In the genomic region with DNA sequence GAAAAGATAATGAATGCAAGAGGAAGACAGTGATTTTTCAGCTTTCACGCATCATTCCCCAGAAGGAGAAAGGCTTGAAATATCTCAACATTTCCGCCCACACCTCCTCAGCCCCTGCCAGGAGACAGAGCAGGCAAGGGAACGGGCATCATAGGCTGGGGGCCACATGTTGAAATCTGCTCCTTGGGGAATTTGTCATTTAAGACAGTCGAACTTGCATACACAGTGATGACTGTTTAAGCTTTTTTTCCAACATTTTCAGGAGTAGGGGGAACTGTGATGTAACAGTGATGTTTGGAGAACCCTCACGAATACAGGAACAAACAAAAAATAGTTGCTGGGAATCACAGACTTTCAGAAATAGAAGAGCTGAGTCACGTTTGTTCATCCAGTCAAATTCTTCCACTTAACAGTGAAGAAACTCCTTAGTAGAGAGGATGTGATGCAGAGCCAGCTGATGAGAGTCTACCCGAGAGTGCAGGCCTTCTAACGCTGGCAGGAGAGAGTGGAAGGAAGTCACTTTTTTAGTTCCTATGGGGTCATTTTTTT, we compare ENCODE assay signal across 8 cellular contexts.
DNase-seq lines count a peak whose midpoint lies in the region; ATAC-seq and TF ChIP-seq lines count a peak whose summit lies in the region.

No MANE protein-coding gene starts in this region.

- TF ChIP-seq CTCF in C4-2B (conservative IDR thresholded peaks at IDR 0.05) (no peak), parathyroid adenoma (IDR thresholded peaks at IDR 0.05) (no peak)

- no peak overlapping the region for H3K9ac ChIP-seq in parathyroid adenoma

- H3K4me2 ChIP-seq in parathyroid adenoma (ENCODE audit: low read length) = no peak overlapping the region

- H3K36me3 ChIP-seq in parathyroid adenoma (ENCODE audit: control insufficient read depth, insufficient read depth, low read length) = no peaks in the 10 kb centered on the region

- intact Hi-C loops in activated T-helper 2 cell treated with anti-CD3 and anti-CD28 coated beads, Interferon-gamma antibody, Interleukin-2, Interleukin-4, amounts not matched to agents 10 μg/mL and 5 μg/mL and 100 μg/mL, durations not matched to agents 14 hours and 24 hours and 36 hours (cut with micrococcal nuclease) = no loop called here

- ATAC-seq in GM21390 (IDR thresholded peaks at IDR 0.05; ENCODE audit: unreplicated experiment) (no peak), HG03045 (IDR thresholded peaks at IDR 0.05; ENCODE audit: unreplicated experiment) (no peak)

- peak; percentile 49 for DNase-seq in SIG-M5 (lab: John Stamatoyannopoulos, UW)
- peak; percentile 97 for DNase-seq in fibroblast of peridontal ligament (ENCODE audit: extremely low read depth)
- DNase-seq in activated T-helper 2 cell treated with anti-CD3 and anti-CD28 coated beads, Interferon-gamma antibody, Interleukin-2, Interleukin-4, amounts not matched to agents 10 μg/mL and 5 μg/mL and 100 μg/mL, durations not matched to agents 14 hours and 24 hours and 36 hours (ENCODE audit: low spot score) = no peak
- DNase-seq in NCI-H82 (lab: John Stamatoyannopoulos, UW) = no peak

- no peaks in the 10 kb centered on the region for H3K9me3 Mint-ChIP-seq in activated T-helper 2 cell treated with anti-CD3 and anti-CD28 coated beads, Interferon-gamma antibody, Interleukin-2, Interleukin-4, amounts not matched to agents 10 μg/mL and 5 μg/mL and 100 μg/mL, durations not matched to agents 14 hours and 24 hours and 36 hours

- peaks cover 9% of the 10 kb centered on the region for H3K27me3 Mint-ChIP-seq in activated T-helper 2 cell treated with anti-CD3 and anti-CD28 coated beads, Interferon-gamma antibody, Interleukin-2, Interleukin-4, amounts not matched to agents 10 μg/mL and 5 μg/mL and 100 μg/mL, durations not matched to agents 14 hours and 24 hours and 36 hours (ENCODE audit: low read depth)

- no peaks in the 10 kb centered on the region for H3K27me3 ChIP-seq in parathyroid adenoma (ENCODE audit: control insufficient read depth, insufficient read depth, low read length)

- H2AFZ ChIP-seq in parathyroid adenoma = no peak overlapping the region

- no peak overlapping the region for H3K27ac Mint-ChIP-seq in activated T-helper 2 cell treated with anti-CD3 and anti-CD28 coated beads, Interferon-gamma antibody, Interleukin-2, Interleukin-4, amounts not matched to agents 10 μg/mL and 5 μg/mL and 100 μg/mL, durations not matched to agents 14 hours and 24 hours and 36 hours

- no peaks in the 10 kb centered on the region for H3K36me3 Mint-ChIP-seq in activated T-helper 2 cell treated with anti-CD3 and anti-CD28 coated beads, Interferon-gamma antibody, Interleukin-2, Interleukin-4, amounts not matched to agents 10 μg/mL and 5 μg/mL and 100 μg/mL, durations not matched to agents 14 hours and 24 hours and 36 hours (ENCODE audit: low read depth)

- H3K4me3 ChIP-seq in parathyroid adenoma (ENCODE audit: low read depth, low read length) = no peak overlapping the region

- no peaks in the 10 kb centered on the region for H3K4me1 ChIP-seq in parathyroid adenoma

- H3K9me3 ChIP-seq in parathyroid adenoma (ENCODE audit: control insufficient read depth, low read length) = no peaks in the 10 kb centered on the region

- H3K4me1 Mint-ChIP-seq in activated T-helper 2 cell treated with anti-CD3 and anti-CD28 coated beads, Interferon-gamma antibody, Interleukin-2, Interleukin-4, amounts not matched to agents 10 μg/mL and 5 μg/mL and 100 μg/mL, durations not matched to agents 14 hours and 24 hours and 36 hours (ENCODE audit: low read depth) = peaks cover 3% of the 10 kb centered on the region

- H3K27ac ChIP-seq in C4-2B = peak overlapping the region; percentile 65; the same call in 1 of the 2 replicates
- H3K27ac ChIP-seq in parathyroid adenoma = peak overlapping the region; percentile 25

- no peaks in the 10 kb centered on the region for H3K79me2 ChIP-seq in parathyroid adenoma

- no peak overlapping the region for H3K4me3 Mint-ChIP-seq in activated T-helper 2 cell treated with anti-CD3 and anti-CD28 coated beads, Interferon-gamma antibody, Interleukin-2, Interleukin-4, amounts not matched to agents 10 μg/mL and 5 μg/mL and 100 μg/mL, durations not matched to agents 14 hours and 24 hours and 36 hours (ENCODE audit: low read depth)

Comparison
In these comparisons a context has a peak if more than half of its experiments do, and no peak if none do; other contexts are left out.
1. DNase-seq: peak in SIG-M5 (single experiment) and fibroblast of peridontal ligament (single experiment); none in activated T-helper 2 cell treated with anti-CD3 and anti-CD28 coated beads, Interferon-gamma antibody, Interleukin-2, Interleukin-4, amounts not matched to agents 10 μg/mL and 5 μg/mL and 100 μg/mL, durations not matched to agents 14 hours and 24 hours and 36 hours (single experiment) and NCI-H82 (single experiment).